Comparison of ENCODE assay signal across 14 cellular contexts in the genomic region with DNA sequence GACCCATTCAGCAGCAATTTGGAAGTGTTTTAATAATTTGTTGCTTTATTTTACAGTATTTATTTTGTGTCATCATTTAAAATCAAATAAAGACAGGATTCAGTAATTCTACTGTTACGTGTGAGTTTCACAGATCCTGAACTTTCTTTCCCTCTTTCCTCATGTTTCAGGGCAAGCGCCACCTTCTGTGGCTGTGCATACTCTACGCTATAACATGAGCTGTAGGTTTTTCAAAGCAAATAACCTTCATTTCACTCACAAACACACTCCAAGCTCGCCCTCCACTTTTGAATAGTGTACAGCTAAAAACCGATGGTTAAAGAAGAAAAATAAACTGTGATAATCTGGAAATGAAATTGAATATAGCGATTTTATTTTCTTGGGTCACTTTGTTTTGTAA.
DNase-seq lines count a peak whose midpoint lies in the region; ATAC-seq lines count a peak whose summit lies in the region.
"Had no signal": no experiment of that assay in that cellular context is flagged by ENCODE, and none has a peak within 500 bp of the region (broad histone marks: within the 10 kb centered on the region; RNA-seq: fewer than 3 reads in every experiment).

No MANE protein-coding gene starts in this region.

- ATAC-seq in sciatic nerve = peak; percentile 10
- ATAC-seq: effector memory CD8-positive, alpha-beta T cell; natural killer cell; stimulated activated effector memory CD8-positive, alpha-beta T cell treated with anti-CD3 and anti-CD28 coated beads, Interleukin-12 subunit alpha, Interleukin-12 subunit beta, amount 100 ng/mL, for 72 hours had no signal

- peaks cover 13% of the 10 kb centered on the region for H3K4me1 ChIP-seq in iPS-18a (ENCODE audit: control insufficient read depth, low read depth, low read length)
- H3K4me1 ChIP-seq: breast epithelium had no signal

- no peak overlapping the region for H3K27ac ChIP-seq in iPS-18a (ENCODE audit: low read length)
- H3K27ac ChIP-seq: breast epithelium, tibial nerve had no signal

- no peaks in the 10 kb centered on the region for H3K36me3 ChIP-seq in iPS-18a (ENCODE audit: control insufficient read depth, low read depth, low read length)
- H3K36me3 ChIP-seq: breast epithelium, tibial nerve had no signal

- no peaks in the 10 kb centered on the region for H3K9me3 ChIP-seq in iPS-18a (ENCODE audit: control insufficient read depth, low read depth, low read length)
- H3K9me3 ChIP-seq: breast epithelium, tibial nerve had no signal

- H3K4me3 ChIP-seq in iPS-18a (ENCODE audit: low read length) = peak overlapping the region; percentile 35

- intact Hi-C loops in sciatic nerve (cut with DNase I) = no loop called here

- H3K27me3 ChIP-seq in iPS-18a (ENCODE audit: control insufficient read depth, insufficient read depth, low read length) = no peaks in the 10 kb centered on the region
- H3K27me3 ChIP-seq: breast epithelium, tibial nerve had no signal

- peak overlapping the region; percentile 16 for H3K9ac ChIP-seq in iPS-18a (ENCODE audit: low read length)

- DNase-seq in SIG-M5 treated with dmso at 0.1 percent for 504 hours (lab: John Stamatoyannopoulos, UW; ENCODE audit: unreplicated experiment) = peak; percentile 1
- no peak for DNase-seq in SIG-M5 (lab: John Stamatoyannopoulos, UW)
- peak; percentile 58 to 63 for DNase-seq in NCI-H524 (lab: John Stamatoyannopoulos, UW)
- no peak for DNase-seq in sciatic nerve (ENCODE audit: low spot score)
- no peak for DNase-seq in NOMO-1 (lab: John Stamatoyannopoulos, UW; ENCODE audit: unreplicated experiment in 2 of 2)
- DNase-seq in T-helper 1 cell = no peak
- no peak for DNase-seq in D341Med (ENCODE audit: low spot score)
- DNase-seq: activated CD4-positive, alpha-beta T cell treated with anti-CD3 and anti-CD28 coated beads for 4 hours; effector memory CD8-positive, alpha-beta T cell; natural killer cell had no signal

Comparison
In these comparisons a context has a peak if more than half of its experiments do, and no peak if none do; other contexts are left out.
1. DNase-seq: peak in SIG-M5 treated with dmso at 0.1 percent for 504 hours (single experiment) and NCI-H524 (2 of 2); none in SIG-M5 (single experiment), sciatic nerve (single experiment), NOMO-1 (0 of 2), T-helper 1 cell (0 of 5) and D341Med (single experiment).